ENCODE assay signal across 1 cellular context in genomic region chr19:49430678-49431329, GRCh38.
TF ChIP-seq lines count a peak whose summit lies in the region.

No MANE protein-coding gene starts in this region.

TF ChIP-seq in HepG2, 621 proteins besides CTCF, POLR2A, EP300 and RAD21:
- TF ChIP-seq ZBTB7A (CRISPR knock-in tag; IDR thresholded peaks at IDR 0.05) (no peak), SALL1 (CRISPR knock-in tag; IDR thresholded peaks at IDR 0.05) (0 out of 2 replicates have a peak, but pooled peaks have one; percentile 8), ZNF260 (CRISPR knock-in tag; IDR thresholded peaks at IDR 0.05; ENCODE audit: borderline replicate concordance, low read depth) (no peak), ZNF746 (CRISPR knock-in tag; IDR thresholded peaks at IDR 0.05) (no peak), ZNF770 (CRISPR knock-in tag; IDR thresholded peaks at IDR 0.05) (peak; percentile 96), KDM6A (CRISPR knock-in tag; IDR thresholded peaks at IDR 0.05; ENCODE audit: low read depth) (no peak), HNF4G (IDR thresholded peaks at IDR 0.05; ENCODE audit: borderline replicate concordance, low read depth, low read length) (no peak), HNF4G (CRISPR knock-in tag; IDR thresholded peaks at IDR 0.05; ENCODE audit: borderline replicate concordance, low read depth) (no peak), MAX (IDR thresholded peaks at IDR 0.05) (peak; percentile 44; the same call in 1 of the 2 replicates), PHF5A (CRISPR knock-in tag; IDR thresholded peaks at IDR 0.05; ENCODE audit: low read depth, unreplicated experiment) (no peak), ZNF737 (CRISPR knock-in tag; IDR thresholded peaks at IDR 0.05; ENCODE audit: borderline replicate concordance) (no peak), POLR2AphosphoS2 (IDR thresholded peaks at IDR 0.05; ENCODE audit: low read depth, low read length) (no peak), SMC3 (IDR thresholded peaks at IDR 0.05; ENCODE audit: low read length) (peak; percentile 16; the same call in 1 of the 2 replicates), BRD4 (CRISPR knock-in tag; IDR thresholded peaks at IDR 0.05) (no peak), ATF1 (CRISPR knock-in tag; IDR thresholded peaks at IDR 0.05) (no peak), HMGA1 (CRISPR knock-in tag; conservative IDR thresholded peaks at IDR 0.05) (no peak), ZNF709 (CRISPR knock-in tag; IDR thresholded peaks at IDR 0.05) (no peak), STAG1 (CRISPR knock-in tag; IDR thresholded peaks at IDR 0.05) (peak; percentile 37), KIAA2018 (CRISPR knock-in tag; IDR thresholded peaks at IDR 0.05; ENCODE audit: borderline replicate concordance) (no peak), USF2 (IDR thresholded peaks at IDR 0.05; ENCODE audit: low read depth, low read length) (0 out of 2 replicates have a peak, but pooled peaks have one; percentile 8), USF2 (CRISPR knock-in tag; IDR thresholded peaks at IDR 0.05; ENCODE audit: borderline replicate concordance) (no peak), HIC2 (CRISPR knock-in tag; IDR thresholded peaks at IDR 0.05; ENCODE audit: low read depth) (no peak), NPAS2 (CRISPR knock-in tag; IDR thresholded peaks at IDR 0.05; ENCODE audit: borderline replicate concordance) (no peak), ZNF557 (CRISPR knock-in tag; IDR thresholded peaks at IDR 0.05) (no peak), ZBTB33 (CRISPR knock-in tag; IDR thresholded peaks at IDR 0.05) (no peak), TARDBP (CRISPR knock-in tag; IDR thresholded peaks at IDR 0.05) (no peak)
